Comparison of ENCODE assay signal across 1 cellular context in the genomic region with DNA sequence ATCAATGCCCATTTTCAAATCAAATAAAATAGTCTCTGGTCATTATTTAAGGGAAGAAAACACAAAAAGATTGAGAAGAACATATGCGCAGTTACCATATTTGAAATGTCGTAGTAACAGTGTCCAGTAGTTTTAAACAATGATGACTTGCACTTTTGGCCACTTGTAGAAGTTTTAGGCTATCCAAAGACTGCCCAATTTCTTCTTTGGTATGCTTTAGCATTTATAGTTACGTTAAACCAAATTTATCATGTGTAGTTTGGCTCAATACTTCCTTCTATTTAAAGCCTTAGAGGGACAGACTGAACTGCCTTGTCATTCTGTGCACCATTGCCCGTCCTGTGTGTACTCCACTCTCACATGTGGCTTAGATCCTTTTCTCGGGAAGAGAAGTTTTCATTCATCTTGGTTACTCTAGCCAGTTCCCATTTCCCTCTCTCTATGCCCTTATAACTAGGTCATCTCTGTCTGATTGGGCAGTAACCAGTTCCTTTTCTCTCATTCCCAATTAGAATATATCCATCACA.
A peak's percentile ranks its signal among the peaks of the same experiment; 100 is the strongest.
TF ChIP-seq lines count a peak whose summit lies in the region.

No MANE protein-coding gene starts in this region.

TF ChIP-seq in HepG2, 621 proteins besides CTCF, POLR2A, EP300 and RAD21 (continued from another document):
- TF ChIP-seq, protein P1, sequence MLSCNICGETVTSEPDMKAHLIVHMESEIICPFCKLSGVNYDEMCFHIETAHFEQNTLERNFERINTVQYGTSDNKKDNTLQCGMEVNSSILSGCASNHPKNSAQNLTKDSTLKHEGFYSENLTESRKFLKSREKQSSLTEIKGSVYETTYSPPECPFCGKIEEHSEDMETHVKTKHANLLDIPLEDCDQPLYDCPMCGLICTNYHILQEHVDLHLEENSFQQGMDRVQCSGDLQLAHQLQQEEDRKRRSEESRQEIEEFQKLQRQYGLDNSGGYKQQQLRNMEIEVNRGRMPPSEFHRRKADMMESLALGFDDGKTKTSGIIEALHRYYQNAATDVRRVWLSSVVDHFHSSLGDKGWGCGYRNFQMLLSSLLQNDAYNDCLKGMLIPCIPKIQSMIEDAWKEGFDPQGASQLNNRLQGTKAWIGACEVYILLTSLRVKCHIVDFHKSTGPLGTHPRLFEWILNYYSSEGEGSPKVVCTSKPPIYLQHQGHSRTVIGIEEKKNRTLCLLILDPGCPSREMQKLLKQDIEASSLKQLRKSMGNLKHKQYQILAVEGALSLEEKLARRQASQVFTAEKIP (CRISPR knock-in tag; IDR thresholded peaks at IDR 0.05; ENCODE audit: borderline replicate concordance) = no peak
- TF ChIP-seq AHR (CRISPR knock-in tag; IDR thresholded peaks at IDR 0.05) = no peak
- 0 out of 2 replicates have a peak, but pooled peaks have one; percentile 11 for TF ChIP-seq MAFF (IDR thresholded peaks at IDR 0.05; ENCODE audit: low read depth, low read length)
- TF ChIP-seq SP2 (CRISPR knock-in tag; IDR thresholded peaks at IDR 0.05) = no peak
- TF ChIP-seq MED1 (CRISPR knock-in tag; IDR thresholded peaks at IDR 0.05) = no peak
- TF ChIP-seq NFE2L2 (IDR thresholded peaks at IDR 0.05; ENCODE audit: low read length) = peak; percentile 69
- no peak for TF ChIP-seq ZBTB7A (CRISPR knock-in tag; IDR thresholded peaks at IDR 0.05)
- no peak for TF ChIP-seq MEIS1 (CRISPR knock-in tag; IDR thresholded peaks at IDR 0.05; ENCODE audit: borderline replicate concordance)
